1 cellular context compared by ENCODE assay signal in genomic region chr11:68271781-68272608, GRCh38.
TF ChIP-seq lines count a peak whose summit lies in the region.

Gene C11orf24, minus strand, starts transcription at chr11:68271973. Its CDS starts 8,206 bp downstream, at chr11:68263767.

TF ChIP-seq in K562, 482 proteins besides CTCF, POLR2A, EP300 and RAD21 (continued from another document and continues in another):
- no peak for TF ChIP-seq RREB1 (CRISPR knock-in tag; IDR thresholded peaks at IDR 0.05)
- peak; percentile 86 for TF ChIP-seq POLR2AphosphoS5 (IDR thresholded peaks at IDR 0.05; ENCODE audit: control insufficient read depth, insufficient read depth, low read depth, low read length)
- peak; percentile 69 for TF ChIP-seq SMAD1 (IDR thresholded peaks at IDR 0.05; ENCODE audit: low read depth, low read length, partially characterized antibody)
- no peak for TF ChIP-seq ZSCAN29 (IDR thresholded peaks at IDR 0.05)
- TF ChIP-seq, protein P1, sequence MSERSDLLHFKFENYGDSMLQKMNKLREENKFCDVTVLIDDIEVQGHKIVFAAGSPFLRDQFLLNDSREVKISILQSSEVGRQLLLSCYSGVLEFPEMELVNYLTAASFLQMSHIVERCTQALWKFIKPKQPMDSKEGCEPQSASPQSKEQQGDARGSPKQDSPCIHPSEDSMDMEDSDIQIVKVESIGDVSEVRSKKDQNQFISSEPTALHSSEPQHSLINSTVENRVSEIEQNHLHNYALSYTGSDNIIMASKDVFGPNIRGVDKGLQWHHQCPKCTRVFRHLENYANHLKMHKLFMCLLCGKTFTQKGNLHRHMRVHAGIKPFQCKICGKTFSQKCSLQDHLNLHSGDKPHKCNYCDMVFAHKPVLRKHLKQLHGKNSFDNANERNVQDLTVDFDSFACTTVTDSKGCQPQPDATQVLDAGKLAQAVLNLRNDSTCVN (CRISPR knock-in tag; IDR thresholded peaks at IDR 0.05), result no peak
- peak; percentile 77; the same call in 1 of the 2 replicates for TF ChIP-seq MEF2A (IDR thresholded peaks at IDR 0.05; ENCODE audit: control insufficient read depth, low read depth, low read length)
- no peak for TF ChIP-seq BACH1 (tag; IDR thresholded peaks at IDR 0.05)
- TF ChIP-seq SNRNP70 (optimal IDR thresholded peaks at IDR 0.05; ENCODE audit: low read depth, low read length), result no peak
- TF ChIP-seq ZNF699 (CRISPR knock-in tag; IDR thresholded peaks at IDR 0.05; ENCODE audit: insufficient replicate concordance), result no peak
- TF ChIP-seq, protein P2, sequence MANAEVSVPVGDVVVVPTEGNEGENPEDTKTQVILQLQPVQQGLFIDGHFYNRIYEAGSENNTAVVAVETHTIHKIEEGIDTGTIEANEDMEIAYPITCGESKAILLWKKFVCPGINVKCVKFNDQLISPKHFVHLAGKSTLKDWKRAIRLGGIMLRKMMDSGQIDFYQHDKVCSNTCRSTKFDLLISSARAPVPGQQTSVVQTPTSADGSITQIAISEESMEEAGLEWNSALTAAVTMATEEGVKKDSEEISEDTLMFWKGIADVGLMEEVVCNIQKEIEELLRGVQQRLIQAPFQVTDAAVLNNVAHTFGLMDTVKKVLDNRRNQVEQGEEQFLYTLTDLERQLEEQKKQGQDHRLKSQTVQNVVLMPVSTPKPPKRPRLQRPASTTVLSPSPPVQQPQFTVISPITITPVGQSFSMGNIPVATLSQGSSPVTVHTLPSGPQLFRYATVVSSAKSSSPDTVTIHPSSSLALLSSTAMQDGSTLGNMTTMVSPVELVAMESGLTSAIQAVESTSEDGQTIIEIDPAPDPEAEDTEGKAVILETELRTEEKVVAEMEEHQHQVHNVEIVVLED (CRISPR knock-in tag; IDR thresholded peaks at IDR 0.05), result peak; percentile 35; the same call in 1 of the 2 replicates
- TF ChIP-seq SIN3A (IDR thresholded peaks at IDR 0.05; ENCODE audit: borderline replicate concordance in 2 of 2, control insufficient read depth in 1 of 2, low read depth in 2 of 2, low read length in 2 of 2), result peak; percentile 33 to 78; a peak in 3 of 4 replicates
- TF ChIP-seq KDM1A (IDR thresholded peaks at IDR 0.05), result no peak
- TF ChIP-seq NR3C1 (CRISPR knock-in tag; IDR thresholded peaks at IDR 0.05), result peak; percentile 74; the same call in 1 of the 2 replicates
- TF ChIP-seq, protein P3, sequence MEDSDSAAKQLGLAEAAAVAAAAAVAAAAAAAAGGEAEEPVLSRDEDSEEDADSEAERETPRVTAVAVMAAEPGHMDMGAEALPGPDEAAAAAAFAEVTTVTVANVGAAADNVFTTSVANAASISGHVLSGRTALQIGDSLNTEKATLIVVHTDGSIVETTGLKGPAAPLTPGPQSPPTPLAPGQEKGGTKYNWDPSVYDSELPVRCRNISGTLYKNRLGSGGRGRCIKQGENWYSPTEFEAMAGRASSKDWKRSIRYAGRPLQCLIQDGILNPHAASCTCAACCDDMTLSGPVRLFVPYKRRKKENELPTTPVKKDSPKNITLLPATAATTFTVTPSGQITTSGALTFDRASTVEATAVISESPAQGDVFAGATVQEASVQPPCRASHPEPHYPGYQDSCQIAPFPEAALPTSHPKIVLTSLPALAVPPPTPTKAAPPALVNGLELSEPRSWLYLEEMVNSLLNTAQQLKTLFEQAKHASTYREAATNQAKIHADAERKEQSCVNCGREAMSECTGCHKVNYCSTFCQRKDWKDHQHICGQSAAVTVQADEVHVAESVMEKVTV (CRISPR knock-in tag; IDR thresholded peaks at IDR 0.05), result 0 out of 2 replicates have a peak, but pooled peaks have one; percentile 8
- TF ChIP-seq CEBPG (CRISPR knock-in tag; IDR thresholded peaks at IDR 0.05), result peak; percentile 4; the same call in 1 of the 2 replicates
- TF ChIP-seq CEBPG (tag; conservative IDR thresholded peaks at IDR 0.05 in 1 of 2, IDR thresholded peaks at IDR 0.05 in 1 of 2), result no peak; a peak in 1 of 4 replicates
- TF ChIP-seq, protein P4, sequence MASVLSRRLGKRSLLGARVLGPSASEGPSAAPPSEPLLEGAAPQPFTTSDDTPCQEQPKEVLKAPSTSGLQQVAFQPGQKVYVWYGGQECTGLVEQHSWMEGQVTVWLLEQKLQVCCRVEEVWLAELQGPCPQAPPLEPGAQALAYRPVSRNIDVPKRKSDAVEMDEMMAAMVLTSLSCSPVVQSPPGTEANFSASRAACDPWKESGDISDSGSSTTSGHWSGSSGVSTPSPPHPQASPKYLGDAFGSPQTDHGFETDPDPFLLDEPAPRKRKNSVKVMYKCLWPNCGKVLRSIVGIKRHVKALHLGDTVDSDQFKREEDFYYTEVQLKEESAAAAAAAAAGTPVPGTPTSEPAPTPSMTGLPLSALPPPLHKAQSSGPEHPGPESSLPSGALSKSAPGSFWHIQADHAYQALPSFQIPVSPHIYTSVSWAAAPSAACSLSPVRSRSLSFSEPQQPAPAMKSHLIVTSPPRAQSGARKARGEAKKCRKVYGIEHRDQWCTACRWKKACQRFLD (CRISPR knock-in tag; IDR thresholded peaks at IDR 0.05), result peak; percentile 40; the same call in 1 of the 2 replicates
- peak; percentile 98 for TF ChIP-seq JUND (IDR thresholded peaks at IDR 0.05; ENCODE audit: borderline replicate concordance, low read depth, low read length)
- TF ChIP-seq JUND (tag; IDR thresholded peaks at IDR 0.05; ENCODE audit: borderline replicate concordance, low read depth, low read length), result peak; percentile 89; the same call in 1 of the 3 replicates
- TF ChIP-seq ZKSCAN3 (CRISPR knock-in tag; IDR thresholded peaks at IDR 0.05), result 0 out of 2 replicates have a peak, but pooled peaks have one; percentile 8
- TF ChIP-seq ZBTB1 (CRISPR knock-in tag; IDR thresholded peaks at IDR 0.05; ENCODE audit: borderline replicate concordance, low read depth), result peak; percentile 66; the same call in 1 of the 2 replicates
- TF ChIP-seq HCFC1 (IDR thresholded peaks at IDR 0.05; ENCODE audit: low read depth, low read length), result peak; percentile 56
- TF ChIP-seq XRCC3 (IDR thresholded peaks at IDR 0.05), result no peak
- TF ChIP-seq, protein P5, sequence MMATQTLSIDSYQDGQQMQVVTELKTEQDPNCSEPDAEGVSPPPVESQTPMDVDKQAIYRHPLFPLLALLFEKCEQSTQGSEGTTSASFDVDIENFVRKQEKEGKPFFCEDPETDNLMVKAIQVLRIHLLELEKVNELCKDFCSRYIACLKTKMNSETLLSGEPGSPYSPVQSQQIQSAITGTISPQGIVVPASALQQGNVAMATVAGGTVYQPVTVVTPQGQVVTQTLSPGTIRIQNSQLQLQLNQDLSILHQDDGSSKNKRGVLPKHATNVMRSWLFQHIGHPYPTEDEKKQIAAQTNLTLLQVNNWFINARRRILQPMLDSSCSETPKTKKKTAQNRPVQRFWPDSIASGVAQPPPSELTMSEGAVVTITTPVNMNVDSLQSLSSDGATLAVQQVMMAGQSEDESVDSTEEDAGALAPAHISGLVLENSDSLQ (IDR thresholded peaks at IDR 0.05), result peak; percentile 32; the same call in 1 of the 2 replicates
- TF ChIP-seq, protein P6, sequence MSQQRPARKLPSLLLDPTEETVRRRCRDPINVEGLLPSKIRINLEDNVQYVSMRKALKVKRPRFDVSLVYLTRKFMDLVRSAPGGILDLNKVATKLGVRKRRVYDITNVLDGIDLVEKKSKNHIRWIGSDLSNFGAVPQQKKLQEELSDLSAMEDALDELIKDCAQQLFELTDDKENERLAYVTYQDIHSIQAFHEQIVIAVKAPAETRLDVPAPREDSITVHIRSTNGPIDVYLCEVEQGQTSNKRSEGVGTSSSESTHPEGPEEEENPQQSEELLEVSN (IDR thresholded peaks at IDR 0.05; ENCODE audit: borderline replicate concordance in 1 of 2, extremely low read depth in 1 of 2, insufficient read depth in 1 of 2, insufficient read length in 1 of 2, low read depth in 1 of 2, low read length in 1 of 2, poor library complexity in 1 of 2, severe bottlenecking in 1 of 2), result peak; percentile 67 to 76
- TF ChIP-seq MYNN (IDR thresholded peaks at IDR 0.05), result no peak
- TF ChIP-seq MYNN (CRISPR knock-in tag; IDR thresholded peaks at IDR 0.05), result no peak
- TF ChIP-seq RBM14 (IDR thresholded peaks at IDR 0.05; ENCODE audit: borderline replicate concordance, insufficient read depth, low read depth, low read length), result 0 out of 2 replicates have a peak, but pooled peaks have one; percentile 23
- TF ChIP-seq TEAD2 (tag; IDR thresholded peaks at IDR 0.05), result no peak
- no peak for TF ChIP-seq ZNF165 (CRISPR knock-in tag; IDR thresholded peaks at IDR 0.05; ENCODE audit: borderline replicate concordance)
- no peak for TF ChIP-seq XRCC4 (IDR thresholded peaks at IDR 0.05; ENCODE audit: extremely low read depth, insufficient read depth, insufficient read length)
- no peak for TF ChIP-seq ZNF274 (IDR thresholded peaks at IDR 0.05; ENCODE audit: borderline replicate concordance, low read depth, low read length)
- TF ChIP-seq MYBL2 (IDR thresholded peaks at IDR 0.05; ENCODE audit: low read depth), result no peak
- TF ChIP-seq MYBL2 (CRISPR knock-in tag; IDR thresholded peaks at IDR 0.05; ENCODE audit: borderline replicate concordance), result no peak
- no peak for TF ChIP-seq ZKSCAN1 (IDR thresholded peaks at IDR 0.05; ENCODE audit: low read depth, low read length)
- no peak for TF ChIP-seq ZNF197 (CRISPR knock-in tag; IDR thresholded peaks at IDR 0.05; ENCODE audit: low read depth)
- TF ChIP-seq L3MBTL2 (IDR thresholded peaks at IDR 0.05), result peak; percentile 91
- TF ChIP-seq, protein P7, sequence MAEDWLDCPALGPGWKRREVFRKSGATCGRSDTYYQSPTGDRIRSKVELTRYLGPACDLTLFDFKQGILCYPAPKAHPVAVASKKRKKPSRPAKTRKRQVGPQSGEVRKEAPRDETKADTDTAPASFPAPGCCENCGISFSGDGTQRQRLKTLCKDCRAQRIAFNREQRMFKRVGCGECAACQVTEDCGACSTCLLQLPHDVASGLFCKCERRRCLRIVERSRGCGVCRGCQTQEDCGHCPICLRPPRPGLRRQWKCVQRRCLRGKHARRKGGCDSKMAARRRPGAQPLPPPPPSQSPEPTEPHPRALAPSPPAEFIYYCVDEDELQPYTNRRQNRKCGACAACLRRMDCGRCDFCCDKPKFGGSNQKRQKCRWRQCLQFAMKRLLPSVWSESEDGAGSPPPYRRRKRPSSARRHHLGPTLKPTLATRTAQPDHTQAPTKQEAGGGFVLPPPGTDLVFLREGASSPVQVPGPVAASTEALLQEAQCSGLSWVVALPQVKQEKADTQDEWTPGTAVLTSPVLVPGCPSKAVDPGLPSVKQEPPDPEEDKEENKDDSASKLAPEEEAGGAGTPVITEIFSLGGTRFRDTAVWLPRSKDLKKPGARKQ (CRISPR knock-in tag; IDR thresholded peaks at IDR 0.05), result no peak
- TF ChIP-seq HDAC8 (tag; IDR thresholded peaks at IDR 0.05), result no peak; the same call in 1 of the 2 replicates
- peak; percentile 95 for TF ChIP-seq GABPB1 (CRISPR knock-in tag; IDR thresholded peaks at IDR 0.05)
- peak; percentile 47 for TF ChIP-seq MBD2 (IDR thresholded peaks at IDR 0.05; ENCODE audit: borderline replicate concordance, low read depth)
- TF ChIP-seq ZNF140 (CRISPR knock-in tag; IDR thresholded peaks at IDR 0.05), result no peak
- no peak; the same call in 1 of the 2 replicates for TF ChIP-seq CAMTA2 (CRISPR knock-in tag; conservative IDR thresholded peaks at IDR 0.05)
- no peak for TF ChIP-seq E2F3 (CRISPR knock-in tag; IDR thresholded peaks at IDR 0.05)
